ENCODE assay signal across 7 cellular contexts in genomic region chr14:61898568-61898967, GRCh38.
"Had no signal": no experiment of that assay in that cellular context is flagged by ENCODE, and none has a peak within 500 bp of the region (broad histone marks: within the 10 kb centered on the region; RNA-seq: fewer than 3 reads in every experiment).

No MANE protein-coding gene starts in this region.

- H3K4me1 ChIP-seq: HAP-1 had no signal

- ATAC-seq: HCT116, HepG2 had no signal

- H3K27ac ChIP-seq: GM23248 had no signal

- H3K4me3 ChIP-seq: GM23248, HAP-1 had no signal

- H3K9me3 ChIP-seq: HAP-1 had no signal

- H2AFZ ChIP-seq: GM23248 had no signal

- H3K9ac ChIP-seq: GM23248 had no signal

- DNase-seq: GM23248, GOT3, H7, HFFc6 had no signal

- H3K36me3 ChIP-seq: HAP-1 had no signal

- FAIRE-seq: HepG2 had no signal
